In the genomic region with DNA sequence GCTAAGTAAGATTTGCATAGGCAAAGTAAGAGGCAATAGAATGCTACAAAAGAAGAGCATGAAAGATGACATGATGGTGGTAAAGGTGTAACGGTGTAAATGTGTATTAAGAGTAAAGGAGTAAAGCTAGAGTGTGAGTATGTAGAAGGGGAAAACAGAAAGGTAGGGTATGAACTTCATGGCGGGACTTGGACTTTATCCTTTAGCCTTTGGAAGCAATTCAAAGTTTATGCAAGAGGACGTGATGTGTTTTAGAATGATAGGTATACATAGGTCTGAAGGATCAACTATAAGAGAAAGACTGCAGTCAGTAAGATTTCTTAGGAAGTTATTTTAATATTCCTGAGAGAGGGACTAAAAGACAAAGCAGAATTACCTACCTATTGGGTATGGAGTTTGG, we compare ENCODE assay signal across 9 cellular contexts.
"Had no signal": no experiment of that assay in that cellular context is flagged by ENCODE, and none has a peak within 500 bp of the region (broad histone marks: within the 10 kb centered on the region; RNA-seq: fewer than 3 reads in every experiment).

No MANE protein-coding gene starts in this region.

- H3K4me3 ChIP-seq: GM23248, HAP-1, K562 had no signal

- H3K36me3 ChIP-seq: HAP-1 had no signal

- ATAC-seq: HCT116, K562 had no signal

- H3K4me1 ChIP-seq: HAP-1 had no signal

- H3K9me3 ChIP-seq: HAP-1 had no signal

- DNase-seq: GM23248, GOT3, H7, HFFc6, IMR-90 had no signal

- H3K27ac ChIP-seq: GM23248, HL-60 had no signal
